ENCODE assay signal across 1 cellular context in genomic region chr2:88658318-88658717, GRCh38.
TF ChIP-seq lines count a peak whose summit lies in the region.

No MANE protein-coding gene starts in this region.

TF ChIP-seq in endothelial cell of umbilical vein, 7 proteins besides CTCF, POLR2A, EP300 and RAD21 (continued from another document):
- TF ChIP-seq GATA2 (IDR thresholded peaks at IDR 0.05; ENCODE audit: insufficient read depth, insufficient read length, low read depth, low read length), result no peak
- TF ChIP-seq POLR2AphosphoS5 (IDR thresholded peaks at IDR 0.05; ENCODE audit: insufficient read depth, low read depth, low read length), result no peak
